23 cellular contexts compared by ENCODE assay signal in genomic region chr7:93366816-93367215, GRCh38.
"Had no signal": no experiment of that assay in that cellular context is flagged by ENCODE, and none has a peak within 500 bp of the region (broad histone marks: within the 10 kb centered on the region; RNA-seq: fewer than 3 reads in every experiment).

No MANE protein-coding gene starts in this region.

- H3K4me1 ChIP-seq: colonic mucosa, esophagus squamous epithelium, gastrocnemius medialis, heart right ventricle, left lung, lower lobe of right lung had no signal

- H3K27me3 Mint-ChIP-seq: dendritic cell treated with granulocyte-macrophage colony-stimulating factor and Interleukin-4, amounts not matched to agents 40 ng/mL and 50 ng/mL, for 4 days had no signal

- H3K27ac ChIP-seq: colonic mucosa, epithelial cell of prostate, esophagus squamous epithelium, gastrocnemius medialis, heart right ventricle, left lung, lower lobe of right lung had no signal

- H3K27me3 ChIP-seq: colonic mucosa, esophagus squamous epithelium, gastrocnemius medialis, heart right ventricle, left lung had no signal

- H3K27ac Mint-ChIP-seq: dendritic cell treated with granulocyte-macrophage colony-stimulating factor and Interleukin-4, amounts not matched to agents 40 ng/mL and 50 ng/mL, for 4 days; effector memory CD8-positive, alpha-beta T cell; endodermal cell had no signal

- DNase-seq: colonic mucosa; cortex of kidney; effector CD8-positive, alpha-beta T cell; effector memory CD8-positive, alpha-beta T cell; endodermal cell; erythroblast; esophagus squamous epithelium; foreskin fibroblast; foreskin melanocyte; gastrocnemius medialis; glutamatergic neuron; head of caudate nucleus; heart right ventricle; hippocampal formation; left cardiac atrium; left lung; left ventricle myocardium superior; lower lobe of right lung; mesenchymal stem cell; midbrain had no signal

- H3K36me3 ChIP-seq: colonic mucosa, esophagus squamous epithelium, gastrocnemius medialis, heart right ventricle, left lung, lower lobe of right lung had no signal

- H3K4me3 Mint-ChIP-seq: dendritic cell treated with granulocyte-macrophage colony-stimulating factor and Interleukin-4, amounts not matched to agents 40 ng/mL and 50 ng/mL, for 4 days; effector memory CD8-positive, alpha-beta T cell; endodermal cell had no signal

- H3K4me3 ChIP-seq: colonic mucosa, esophagus squamous epithelium, gastrocnemius medialis, heart right ventricle, left lung, lower lobe of right lung had no signal

- H3K9me3 ChIP-seq: colonic mucosa, esophagus squamous epithelium, gastrocnemius medialis, heart right ventricle, lower lobe of right lung had no signal

- ATAC-seq: effector memory CD8-positive, alpha-beta T cell; esophagus mucosa; gastrocnemius medialis; heart right ventricle; left cardiac atrium; left lung; left ventricle myocardium superior; lower lobe of right lung had no signal
